24 cellular contexts compared by ENCODE assay signal in the genomic region with DNA sequence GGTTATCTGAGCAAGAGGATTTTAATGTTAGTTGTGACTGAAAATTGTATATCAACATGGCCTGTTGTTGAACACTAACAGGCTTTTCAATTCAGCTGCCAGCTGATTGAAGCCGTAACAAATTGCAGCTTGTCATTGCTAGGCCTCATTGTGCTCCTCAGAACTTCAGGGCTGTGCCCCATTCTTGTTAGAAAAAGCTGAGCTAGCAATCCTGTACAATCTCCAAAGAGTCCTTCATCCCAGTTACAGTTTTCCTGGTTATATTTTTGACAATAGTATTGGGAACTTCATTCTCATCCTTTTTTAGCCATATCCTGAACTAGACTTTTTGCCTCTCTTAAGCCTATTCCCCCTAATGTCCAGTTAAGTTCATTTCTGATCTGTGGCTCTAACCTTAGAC.
"Had no signal": no experiment of that assay in that cellular context is flagged by ENCODE, and none has a peak within 500 bp of the region (broad histone marks: within the 10 kb centered on the region; RNA-seq: fewer than 3 reads in every experiment).

No MANE protein-coding gene starts in this region.

- DNase-seq: activated CD4-positive, alpha-beta memory T cell treated with anti-CD3 and anti-CD28 coated beads, Interleukin-2, amount 10 ng/mL, durations not matched to agents 7 days and 5 days; activated CD4-positive, alpha-beta T cell treated with anti-CD3 and anti-CD28 coated beads, Interleukin-2, amount 10 ng/mL, durations not matched to agents 24 days and 14 days; activated effector memory CD4-positive, alpha-beta T cell treated with Interleukin-2 at 50 U/mL for 16 hours; activated naive CD4-positive, alpha-beta T cell treated with anti-CD3 and anti-CD28 coated beads for 36 hours; activated naive CD8-positive, alpha-beta T cell treated with anti-CD3 and anti-CD28 coated beads, Interleukin-2, amount 10 ng/mL, durations not matched to agents 7 days and 5 days; activated T-cell treated with anti-CD3 and anti-CD28 coated beads, Interleukin-2, amount 50 U/mL, for 72 hours; amniotic stem cell; cerebellar nuclear complex; cortex of kidney; left colon; mesendoderm; naive B cell; right cardiac atrium; stimulated activated CD4-positive, alpha-beta T cell treated with anti-CD3 and anti-CD28 coated beads, Interleukin-2, amount 100 ng/mL, for 24 hours; stomach; trophoblast cell; uterus had no signal

- ATAC-seq: activated CD4-positive, CD25-positive, alpha-beta regulatory T cell treated with anti-CD3 and anti-CD28 coated beads, Interleukin-2, amount 50 U/mL, for 24 hours; activated T-cell treated with anti-CD3 and anti-CD28 coated beads, Interleukin-2, amount 50 U/mL, for 72 hours; left colon; right cardiac atrium; stimulated activated effector memory CD8-positive, alpha-beta T cell treated with anti-CD3 and anti-CD28 coated beads, Interleukin-12 subunit alpha, Interleukin-12 subunit beta, amount 100 ng/mL, for 72 hours had no signal

- H3K9me3 ChIP-seq: breast epithelium, prostate gland, suprapubic skin, uterus had no signal

- H3K4me1 ChIP-seq: breast epithelium, prostate gland, stomach, suprapubic skin, uterus had no signal

- H3K27ac ChIP-seq: breast epithelium, epithelial cell of prostate, prostate gland, stomach, suprapubic skin, uterus had no signal

- FAIRE-seq: keratinocyte had no signal

- H3K36me3 ChIP-seq: breast epithelium, prostate gland, stomach, suprapubic skin, uterus had no signal

- H3K27me3 ChIP-seq: breast epithelium, stomach, suprapubic skin, uterus had no signal

- H3K4me3 ChIP-seq: breast epithelium, prostate gland, stomach, suprapubic skin, uterus had no signal
